ENCODE assay signal across 8 cellular contexts in the genomic region with DNA sequence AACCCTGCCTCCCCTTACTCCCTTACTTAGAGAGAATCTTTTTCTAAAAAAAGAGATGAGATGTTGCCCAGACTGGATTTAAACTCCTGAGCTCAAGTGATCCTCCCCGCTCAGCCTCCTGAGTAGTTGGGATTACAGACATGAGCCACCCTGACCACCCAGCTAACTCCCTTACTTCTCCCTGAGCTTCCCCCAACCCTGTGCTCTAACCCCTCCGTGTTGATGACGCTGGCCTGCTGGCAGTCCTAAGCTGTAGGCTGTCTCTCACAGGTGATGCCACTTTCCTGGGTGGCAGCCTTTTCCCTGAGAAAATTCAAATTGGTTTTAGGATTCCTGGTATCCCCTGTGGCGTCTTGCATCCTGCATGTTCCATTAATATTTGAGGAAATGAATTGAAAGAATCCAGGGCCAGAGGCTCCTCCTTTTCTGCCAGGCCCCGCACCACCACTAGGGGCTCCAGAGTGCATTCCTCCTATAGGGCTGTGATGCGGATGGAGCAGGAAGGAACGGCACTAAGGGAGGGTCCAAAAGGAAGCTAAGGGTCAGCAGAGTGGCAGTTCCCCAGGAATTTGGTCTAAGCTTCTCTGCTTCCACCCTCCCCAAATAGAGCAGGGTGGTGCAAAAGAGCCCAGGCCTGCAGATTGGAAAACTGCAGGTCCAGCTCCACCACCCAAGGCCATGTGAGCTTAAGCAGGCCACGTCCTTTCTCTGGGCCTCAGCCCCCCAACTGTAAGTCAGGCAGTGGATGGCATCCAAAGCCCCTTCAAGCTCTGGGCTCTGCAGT.
A peak's percentile ranks its signal among the peaks of the same experiment; 100 is the strongest.
DNase-seq lines count a peak whose midpoint lies in the region; ATAC-seq, FAIRE-seq and TF ChIP-seq lines count a peak whose summit lies in the region.

No MANE protein-coding gene starts in this region.

- H3K9me3 ChIP-seq in A673 (ENCODE audit: low read depth, low read length, poor library complexity, severe bottlenecking) (no peaks in the 10 kb centered on the region), lower lobe of right lung (no peaks in the 10 kb centered on the region)

- POLR2A ChIA-PET in A673 (lab: Charles Lee; ENCODE audit: low non-redundant PET): interaction anchor here (0.5 to 0.6 kb wide), 2 partner anchors 9 to 96 kb away, joined by 3 to 4 read pairs; no protein-coding TSS in a partner anchor

- no peaks in the 10 kb centered on the region for H3K4me1 ChIP-seq in A673 (ENCODE audit: insufficient read depth, low read length, poor library complexity, severe bottlenecking)
- peaks cover 26% of the 10 kb centered on the region for H3K4me1 ChIP-seq in lower lobe of right lung

- peak; percentile 73 for DNase-seq in A673 (ENCODE audit: low spot score)
- peak; percentile 40 for DNase-seq in GM18507 (ENCODE audit: extremely low spot score, insufficient read length, low read depth)
- DNase-seq in NCI-H460 (ENCODE audit: extremely low read depth, low read depth): peak; percentile 52
- peak; percentile 58 to 67 for DNase-seq in activated CD4-positive, alpha-beta T cell treated with anti-CD3 and anti-CD28 coated beads, Interleukin-2, amount 50 U/mL, for 4 hours
- peak; percentile 22 to 52 for DNase-seq in dermis microvascular lymphatic vessel endothelial cell (ENCODE audit: low read depth in 2 of 2)
- peak; percentile 83 for DNase-seq in lower lobe of right lung
- peak; percentile 42 for DNase-seq in stimulated activated CD8-positive, alpha-beta memory T cell treated with anti-CD3 and anti-CD28 coated beads, Interleukin-15, amount 100 ng/mL, for 1 hour (ENCODE audit: low read depth)

- H3K4me3 ChIP-seq in A673 (ENCODE audit: low read depth, low read length, poor library complexity, severe bottlenecking) (no peak overlapping the region), lower lobe of right lung (no peak overlapping the region)

- no peaks in the 10 kb centered on the region for H3K27me3 ChIP-seq in A673 (replicated peaks; ENCODE audit: insufficient read depth, low read depth, low read length, poor library complexity)
- H3K27me3 ChIP-seq in lower lobe of right lung (ENCODE audit: low read depth): no peaks in the 10 kb centered on the region

- ATAC-seq in lower lobe of right lung: peak; percentile 82 to 89
- no peak for ATAC-seq in HG02970 (IDR thresholded peaks at IDR 0.05; ENCODE audit: low FRiP score, unreplicated experiment)

- BruUV-seq in A673 (replicated peaks; lab: Mats Ljungman, UMichigan): no TSS peak

- TF ChIP-seq CTCF in A673 (conservative IDR thresholded peaks at IDR 0.05; ENCODE audit: low read depth, low read length): peak; percentile 95
- TF ChIP-seq CTCF in lower lobe of right lung (IDR thresholded peaks at IDR 0.05): peak; percentile 90

- no peaks in the 10 kb centered on the region for H3K36me3 ChIP-seq in A673 (ENCODE audit: insufficient read depth, low read length, poor library complexity, severe bottlenecking)
- no peaks in the 10 kb centered on the region for H3K36me3 ChIP-seq in lower lobe of right lung

- CTCF ChIA-PET in A673 (lab: Charles Lee): interaction anchor here (0.6 to 0.9 kb wide), 4 partner anchors 36 to 117 kb away, joined by 3 to 5 read pairs (median 3); a partner anchor contains a TSS

- intact Hi-C loops in A673 (cut with micrococcal nuclease; ENCODE audit: unreplicated experiment) (loop anchor here (10.0 kb wide), 1 partner anchor 100 kb away; a partner anchor contains a TSS), lower lobe of right lung (cut with DNase I) (no loop called here)

- peak; percentile 38 for FAIRE-seq in GM18507 (lab: Jason Lieb, UNC)

- H3K27ac ChIP-seq in A673 (ENCODE audit: low read depth, low read length, poor library complexity, severe bottlenecking) (no peak overlapping the region), lower lobe of right lung (peak overlapping the region; percentile 70)
